ENCODE assay signal across 18 cellular contexts in the genomic region with DNA sequence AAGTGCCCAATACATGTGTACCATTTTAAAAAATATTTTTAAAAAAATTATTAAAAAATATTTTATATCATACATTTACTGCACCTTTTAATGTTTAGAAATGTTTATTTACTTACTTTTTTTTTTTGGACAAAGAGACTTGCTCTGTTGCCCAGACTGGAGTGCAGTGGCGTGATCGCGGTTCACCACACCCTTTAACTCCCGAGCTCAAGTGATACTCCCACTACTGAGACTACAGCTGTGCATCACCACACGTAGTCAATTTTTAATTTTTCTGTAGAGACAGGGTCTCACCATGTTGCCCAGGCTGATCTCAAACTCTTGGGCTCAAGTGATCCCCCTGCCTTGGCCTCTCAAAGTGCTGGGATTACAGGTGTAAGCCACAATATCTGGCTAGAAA. TPM values are rescaled to one million over a fixed set of nuclear protein-coding genes. Genes with fewer than 3 reads are reported as not detected.
"Had no signal": no experiment of that assay in that cellular context is flagged by ENCODE, and none has a peak within 500 bp of the region (broad histone marks: within the 10 kb centered on the region; RNA-seq: fewer than 3 reads in every experiment).

No MANE protein-coding gene starts in this region.

- H3K27me3 ChIP-seq: ascending aorta, breast epithelium, right lobe of liver, SJCRH30 had no signal

- ATAC-seq: effector memory CD8-positive, alpha-beta T cell; psoas muscle; right lobe of liver; WTC11 had no signal

- H3K4me1 ChIP-seq: ascending aorta, breast epithelium, psoas muscle, right lobe of liver, SJCRH30 had no signal

- H3K27me3 Mint-ChIP-seq: effector memory CD8-positive, alpha-beta T cell had no signal

- H3K27ac Mint-ChIP-seq: WTC11 had no signal

- H3K36me3 ChIP-seq: ascending aorta, breast epithelium, right lobe of liver, SJCRH30, thoracic aorta had no signal

- H3K27ac ChIP-seq: ascending aorta, breast epithelium, psoas muscle, right lobe of liver, SJCRH30, thoracic aorta had no signal

- H3K9me3 Mint-ChIP-seq: effector memory CD8-positive, alpha-beta T cell had no signal

- H3K4me3 ChIP-seq: ascending aorta, breast epithelium, psoas muscle, right lobe of liver, SJCRH30, smooth muscle cell, thoracic aorta had no signal

- DNase-seq: activated CD4-positive, alpha-beta T cell treated with anti-CD3 and anti-CD28 coated beads, Interleukin-2, amount 50 U/mL, for 4 hours; activated CD8-positive, alpha-beta memory T cell treated with anti-CD3 and anti-CD28 coated beads, Interleukin-2, amount 50 U/mL, for 48 hours; dermis blood vessel endothelial cell; effector memory CD8-positive, alpha-beta T cell; head of caudate nucleus; psoas muscle; right lobe of liver; SJCRH30; stimulated activated naive CD8-positive, alpha-beta T cell treated with anti-CD3 and anti-CD28 coated beads, Interleukin-15, Interleukin-2, amounts not matched to agents 100 U/mL and 50 U/mL, for 24 hours had no signal

- H3K4me3 Mint-ChIP-seq: effector memory CD8-positive, alpha-beta T cell; WTC11 had no signal

- H3K9me3 ChIP-seq: ascending aorta, breast epithelium, psoas muscle, right lobe of liver, SJCRH30, thoracic aorta had no signal

RNA-seq across cellular contexts. Expression of a gene that starts 9.2 kb away (rescaled TPM):
- total RNA-seq: ascending aorta, breast epithelium, chondrocyte, dermis blood vessel endothelial cell, frontal cortex, mesenteric fat pad, omental fat pad, SJCRH30, smooth muscle cell, WTC11 had no signal

RNA-seq across cellular contexts. Expression of a gene that starts 47.0 kb away (rescaled TPM):
- total RNA-seq: SJCRH30, WTC11 had no signal
